ENCODE assay signal across 34 cellular contexts in genomic region chr2:241851325-241852115, GRCh38. TPM values are rescaled to one million over a fixed set of nuclear protein-coding genes. Genes with fewer than 3 reads are reported as not detected.
DNase-seq lines count a peak whose midpoint lies in the region; ATAC-seq and TF ChIP-seq lines count a peak whose summit lies in the region.
"Had no signal": no experiment of that assay in that cellular context is flagged by ENCODE, and none has a peak within 500 bp of the region (broad histone marks: within the 10 kb centered on the region; RNA-seq: fewer than 3 reads in every experiment).

No MANE protein-coding gene starts in this region.

- intact Hi-C loops in cardiac septum (cut with DNase I), result no loop called here
- intact Hi-C loops in heart right ventricle (cut with DNase I), result loop anchor here in 1 of 10 donors (10.0 kb wide), 1 partner anchor 117 kb away; the partner anchor contains the start of gene D2HGDH
- intact Hi-C loops in natural killer cell (cut with micrococcal nuclease), result no loop called here

- peaks cover 0 to 2% of the 10 kb centered on the region in 2 donors for H3K4me1 Mint-ChIP-seq in natural killer cell
- no peaks in the 10 kb centered on the region for H3K4me1 Mint-ChIP-seq in type B pancreatic cell (ENCODE audit: unreplicated experiment)
- H3K4me1 Mint-ChIP-seq: mesothelial cell of epicardium, naive B cell had no signal

- H3K9me3 Mint-ChIP-seq in natural killer cell (no peaks in the 10 kb centered on the region), type B pancreatic cell (no peaks in the 10 kb centered on the region)
- H3K9me3 Mint-ChIP-seq: activated T-helper 2 cell treated with anti-CD3 and anti-CD28 coated beads, Interferon-gamma antibody, Interleukin-2, Interleukin-4, amounts not matched to agents 10 μg/mL and 5 μg/mL and 100 μg/mL, durations not matched to agents 14 hours and 24 hours and 36 hours; immature natural killer cell; mesothelial cell of epicardium; naive B cell had no signal

- no peak overlapping the region for H2AFZ ChIP-seq in mesenchymal stem cell (ENCODE audit: low read depth, low read length)
- H2AFZ ChIP-seq: parathyroid adenoma had no signal

- no peak overlapping the region for H2BK12ac ChIP-seq in mesenchymal stem cell (ENCODE audit: low read length in 2 of 2)

- peak; percentile 35 for DNase-seq in cardiac septum (ENCODE audit: low spot score)
- no peak for DNase-seq in heart right ventricle
- DNase-seq in H7, result peak; percentile 61
- peak; percentile 8 for DNase-seq in natural killer cell
- DNase-seq in type B pancreatic cell (ENCODE audit: extremely low spot score, unreplicated experiment), result peak; percentile 52
- DNase-seq in mesenchymal stem cell, result no peak
- no peak for DNase-seq in NCI-H1092 treated with DMSO at 0.1 percent for 48 hours (lab: John Stamatoyannopoulos, UW)
- DNase-seq: activated CD4-positive, alpha-beta T cell treated with anti-CD3 and anti-CD28 coated beads, Interleukin-2, amount 50 U/mL, for 4 hours; C1 segment of cervical spinal cord; Caco-2; cortex of kidney; DMS79; foreskin melanocyte; GDM1; hippocampal formation; immature natural killer cell; naive B cell; NCI-H1694; NCI-H446 treated with DMSO at 0.1 percent for 48 hours; right lobe of liver; stimulated activated naive CD4-positive, alpha-beta T cell treated with Interleukin-2 at 50 U/mL for 16 hours; tibial artery had no signal

- no peak overlapping the region for H3K18ac ChIP-seq in mesenchymal stem cell (ENCODE audit: low read depth in 1 of 2, low read length in 2 of 2)

- H3K27ac Mint-ChIP-seq in natural killer cell, result no peak overlapping the region
- H3K27ac Mint-ChIP-seq in type B pancreatic cell, result no peak overlapping the region
- H3K27ac Mint-ChIP-seq: activated T-helper 2 cell treated with anti-CD3 and anti-CD28 coated beads, Interferon-gamma antibody, Interleukin-2, Interleukin-4, amounts not matched to agents 10 μg/mL and 5 μg/mL and 100 μg/mL, durations not matched to agents 14 hours and 24 hours and 36 hours; immature natural killer cell; mesothelial cell of epicardium; naive B cell had no signal

- H3K36me3 ChIP-seq in heart right ventricle (no peaks in the 10 kb centered on the region), H7 (replicated peaks; ENCODE audit: control insufficient read depth, insufficient read depth, low read length) (no peaks in the 10 kb centered on the region), mesenchymal stem cell (ENCODE audit: control insufficient read depth in 1 of 2, insufficient read depth in 2 of 2, low read depth in 1 of 2, low read length in 2 of 2) (no peaks in the 10 kb centered on the region)
- H3K36me3 ChIP-seq: esophagus muscularis mucosa, right lobe of liver, tibial artery had no signal

- H2BK120ac ChIP-seq in mesenchymal stem cell (ENCODE audit: low read depth, low read length), result no peak overlapping the region

- H2BK5ac ChIP-seq in mesenchymal stem cell (ENCODE audit: low read depth, low read length, poor library complexity, severe bottlenecking), result no peak overlapping the region

- H3K27me3 ChIP-seq in heart right ventricle (peaks cover 0 to under 1% (median 0%) of the 10 kb centered on the region in 7 donors), H7 (ENCODE audit: control insufficient read depth, insufficient read depth, low read length) (no peaks in the 10 kb centered on the region), mesenchymal stem cell (ENCODE audit: control insufficient read depth in 1 of 2, insufficient read depth in 1 of 2, low read length in 2 of 2) (peaks cover 5 to 35% of the 10 kb centered on the region in 2 experiments)
- H3K27me3 ChIP-seq: esophagus muscularis mucosa, right lobe of liver had no signal

- WGBS in heart right ventricle, 2 donors, result 89 to 94% methylated on average over 26 of the region's 26 CpGs
- WGBS in mesenchymal stem cell, result 89% methylated on average over 26 of the region's 26 CpGs

- H3K4ac ChIP-seq in mesenchymal stem cell (ENCODE audit: low read depth in 1 of 2, low read length in 2 of 2), result no peak overlapping the region

- H4K8ac ChIP-seq in mesenchymal stem cell (ENCODE audit: low read length), result no peak overlapping the region

- H3K4me3 ChIP-seq in heart right ventricle (no peak overlapping the region), H7 (ENCODE audit: insufficient read depth, low read depth, low read length) (no peak overlapping the region), mesenchymal stem cell (ENCODE audit: insufficient read depth in 1 of 2, low read depth in 1 of 2, low read length in 2 of 2) (no peak overlapping the region)
- H3K4me3 ChIP-seq: esophagus muscularis mucosa, right lobe of liver, tibial artery had no signal

- H3K27ac ChIP-seq in heart right ventricle (no peak overlapping the region), mesenchymal stem cell (ENCODE audit: low read length, poor library complexity, severe bottlenecking) (no peak overlapping the region)
- H3K27ac ChIP-seq: esophagus muscularis mucosa, HL-60, KMS-11, parathyroid adenoma, right lobe of liver, tibial artery had no signal

- no peak overlapping the region for H4K91ac ChIP-seq in mesenchymal stem cell (ENCODE audit: low read length)

- H3K4me2 ChIP-seq in mesenchymal stem cell (ENCODE audit: low read length, poor library complexity, severe bottlenecking), result no peak overlapping the region
- H3K4me2 ChIP-seq: KMS-11 had no signal

- H3K27me3 Mint-ChIP-seq in natural killer cell (ENCODE audit: low read depth in 2 of 2) (peaks cover 3 to 8% of the 10 kb centered on the region in 2 donors), type B pancreatic cell (peaks cover 5% of the 10 kb centered on the region)

- H3K79me1 ChIP-seq in mesenchymal stem cell (replicated peaks; ENCODE audit: low read length, poor library complexity, severe bottlenecking), result no peaks in the 10 kb centered on the region

- H3K23ac ChIP-seq in mesenchymal stem cell (ENCODE audit: low read length in 2 of 2), result no peak overlapping the region

- TF ChIP-seq CTCF in heart right ventricle (IDR thresholded peaks at IDR 0.05) (no peak), natural killer cell (IDR thresholded peaks at IDR 0.05) (no peak), type B pancreatic cell (conservative IDR thresholded peaks at IDR 0.05) (no peak)

- H3K4me1 ChIP-seq in heart right ventricle (peaks cover 8 to 22% (median 17%) of the 10 kb centered on the region in 9 donors), mesenchymal stem cell (ENCODE audit: control insufficient read depth, insufficient read depth, low read depth, low read length) (peaks cover 15% of the 10 kb centered on the region)
- H3K4me1 ChIP-seq: Caco-2, parathyroid adenoma, right lobe of liver, tibial artery had no signal

- H3K9ac ChIP-seq in mesenchymal stem cell (ENCODE audit: low read length), result no peak overlapping the region
- H3K9ac ChIP-seq: KMS-11, parathyroid adenoma had no signal

- ATAC-seq in heart right ventricle (no peak), natural killer cell (no peak), GM19351 (IDR thresholded peaks at IDR 0.05; ENCODE audit: unreplicated experiment) (no peak)
- ATAC-seq: left ventricle myocardium superior had no signal

- no peak overlapping the region for H2BK15ac ChIP-seq in mesenchymal stem cell (ENCODE audit: low read depth, poor library complexity, severe bottlenecking)

- H3K4me3 Mint-ChIP-seq in natural killer cell (no peak overlapping the region), type B pancreatic cell (no peak overlapping the region)
- H3K4me3 Mint-ChIP-seq: immature natural killer cell, mesothelial cell of epicardium had no signal

- H3K9me3 ChIP-seq in heart right ventricle, result no peaks in the 10 kb centered on the region
- no peaks in the 10 kb centered on the region for H3K9me3 ChIP-seq in mesenchymal stem cell (ENCODE audit: control insufficient read depth, low read length)
- H3K9me3 ChIP-seq: Caco-2, esophagus muscularis mucosa, right lobe of liver, tibial artery had no signal

- H3K36me3 Mint-ChIP-seq in natural killer cell, result no peaks in the 10 kb centered on the region
- no peaks in the 10 kb centered on the region for H3K36me3 Mint-ChIP-seq in type B pancreatic cell
- H3K36me3 Mint-ChIP-seq: immature natural killer cell, mesothelial cell of epicardium, naive B cell had no signal

- H3K14ac ChIP-seq in mesenchymal stem cell (ENCODE audit: low read length in 2 of 2), result no peak overlapping the region

- no peak overlapping the region for H2AK5ac ChIP-seq in mesenchymal stem cell (ENCODE audit: low read length, severe bottlenecking)

RNA-seq across cellular contexts. Expression of gene PDCD1, which starts 7.2 kb away (rescaled TPM):
- total RNA-seq in cardiac septum (2.0 TPM), heart right ventricle (10 to 100 TPM in 1 of 10 donors, 1 to 10 TPM in 9; 1.3 to 14.2 (median 2.8) TPM), natural killer cell (under 1 TPM in 1 of 3 donors, not detected in 2; 0.45 TPM), type B pancreatic cell (ENCODE audit: low replicate concordance) (not detected in 2 replicates)
- polyA plus RNA-seq in heart right ventricle, result 1 to 10 TPM; 6.4 to 7.1 TPM
- total RNA-seq in H7 (2014; rRNA removed; shearing (Covaris generic)), result 1.0 and 2.8 TPM in 2 replicates
- polyA plus RNA-seq in mesenchymal stem cell (2013, experiment 1 of 2), result not detected
- polyA plus RNA-seq in mesenchymal stem cell (2013, experiment 2 of 2), result not detected
- total RNA-seq: astrocyte, Caco-2, mesothelial cell of epicardium, RPMI7951, SK-MEL-5 had no signal

RNA-seq across cellular contexts. Expression of gene RTP5, which starts 18.0 kb away (rescaled TPM):
- total RNA-seq in cardiac septum (0.08 TPM), heart right ventricle (not detected), natural killer cell (1 to 10 TPM in 1 of 3 donors, under 1 TPM in 2; 0.47 to 1.7 (median 0.68) TPM), type B pancreatic cell (ENCODE audit: low replicate concordance) (not detected in 2 replicates)
- polyA plus RNA-seq in heart right ventricle, result under 1 TPM in 1 of 2 donors, not detected in 1; 0.15 TPM
- not detected in 2 replicates for total RNA-seq in H7 (2014; rRNA removed; shearing (Covaris generic))
- not detected for polyA plus RNA-seq in mesenchymal stem cell (2013, experiment 1 of 2)
- polyA plus RNA-seq in mesenchymal stem cell (2013, experiment 2 of 2), result not detected
- total RNA-seq: astrocyte; Caco-2; left ventricle myocardium superior; mesothelial cell of epicardium; right lobe of liver; RPMI7951; SK-MEL-5; T-helper 1 cell treated with Interleukin-12 subunit alpha and Interleukin-12 subunit beta and Interleukin-4 antibody, amounts not matched to agents 30 ng/mL and 1 ng/mL, for 36 hours had no signal
- polyA plus RNA-seq: immature natural killer cell had no signal

RNA-seq across cellular contexts. Expression of gene NEU4, which starts 42.5 kb away (rescaled TPM):
- total RNA-seq in cardiac septum (not detected), heart right ventricle (1 to 10 TPM in 1 of 10 donors, under 1 TPM in 7, not detected in 2; 0.07 to 1.2 (median 0.46) TPM), natural killer cell (1 to 10 TPM in 2 of 3 donors, under 1 TPM in 1; 0.39 to 6.6 (median 2.2) TPM), type B pancreatic cell (ENCODE audit: low replicate concordance) (0.19 and 0.51 TPM in 2 replicates)
- 1 to 10 TPM in 1 of 2 donors, under 1 TPM in 1; 0.22 to 1.0 TPM for polyA plus RNA-seq in heart right ventricle
- 0.41 TPM in 1 of 2 replicates, not detected in the other for total RNA-seq in H7 (2014; rRNA removed; shearing (Covaris generic))
- polyA plus RNA-seq in mesenchymal stem cell (2013, experiment 1 of 2), result not detected
- 0.11 TPM for polyA plus RNA-seq in mesenchymal stem cell (2013, experiment 2 of 2)
- total RNA-seq: RPMI7951, SK-MEL-5 had no signal
- polyA plus RNA-seq: immature natural killer cell had no signal

Comparison
In these comparisons a context has a peak if more than half of its experiments do, and no peak if none do; other contexts are left out.
1. DNase-seq: peak in cardiac septum (single experiment), H7 (single experiment), natural killer cell (single experiment) and type B pancreatic cell (single experiment); none in heart right ventricle (0 of 2), mesenchymal stem cell (single experiment) and NCI-H1092 treated with DMSO at 0.1 percent for 48 hours (single experiment).